In the genomic region with DNA sequence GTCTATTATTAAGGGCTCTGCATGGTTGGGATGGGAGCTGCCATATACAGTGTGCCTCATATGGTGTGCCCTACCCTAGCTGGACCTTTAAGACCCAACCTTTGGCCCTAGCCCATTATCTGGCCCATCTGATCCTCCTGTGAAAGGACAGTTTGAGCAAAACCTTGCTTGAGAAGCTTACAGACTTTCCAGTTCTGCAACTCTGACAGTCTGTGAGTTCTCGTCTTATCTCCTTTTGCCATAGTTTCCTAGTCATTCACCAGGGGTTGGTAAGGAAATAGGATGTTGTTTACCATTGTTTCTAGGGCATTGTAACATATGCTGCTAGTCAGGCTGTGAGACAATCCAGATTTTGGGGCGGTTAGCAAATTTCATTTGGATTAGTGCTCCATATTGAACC, we compare ENCODE assay signal across 20 cellular contexts. TPM values are rescaled to one million over a fixed set of nuclear protein-coding genes. Genes with fewer than 3 reads are reported as not detected.
DNase-seq lines count a peak whose midpoint lies in the region; ATAC-seq and TF ChIP-seq lines count a peak whose summit lies in the region.
"Had no signal": no experiment of that assay in that cellular context is flagged by ENCODE, and none has a peak within 500 bp of the region (broad histone marks: within the 10 kb centered on the region; RNA-seq: fewer than 3 reads in every experiment).

No MANE protein-coding gene starts in this region.

- H3K9me3 ChIP-seq in right atrium auricular region = peaks cover 0 to 13% of the 10 kb centered on the region in 2 donors
- no peaks in the 10 kb centered on the region for H3K9me3 ChIP-seq in left lung
- H3K9me3 ChIP-seq in upper lobe of right lung = no peaks in the 10 kb centered on the region
- H3K9me3 ChIP-seq: ascending aorta, esophagus muscularis mucosa had no signal

- H3K27me3 ChIP-seq in right atrium auricular region (no peaks in the 10 kb centered on the region), left lung (no peaks in the 10 kb centered on the region), upper lobe of right lung (no peaks in the 10 kb centered on the region), dorsolateral prefrontal cortex (no peaks in the 10 kb centered on the region)
- H3K27me3 ChIP-seq: ascending aorta, esophagus muscularis mucosa had no signal

- H3K27ac ChIP-seq in right atrium auricular region (peak overlapping the region; percentile 46 to 79), left lung (no peak overlapping the region), upper lobe of right lung (no peak overlapping the region), dorsolateral prefrontal cortex (peak overlapping the region in 6 of 59 donors; percentile 2 to 73 (median 41))
- H3K27ac ChIP-seq: ascending aorta, coronary artery, esophagus muscularis mucosa, RWPE1 had no signal

- DNase-seq in right atrium auricular region (ENCODE audit: low spot score) = no peak
- DNase-seq in left ventricle myocardium superior = no peak
- no peak for DNase-seq in left lung
- no peak for DNase-seq in upper lobe of right lung
- no peak for DNase-seq in hepatic stellate cell (ENCODE audit: low spot score)
- no peak for DNase-seq in dorsolateral prefrontal cortex
- no peak for DNase-seq in effector CD4-positive, alpha-beta T cell
- DNase-seq: activated CD4-positive, CD25-positive, alpha-beta regulatory T cell; activated CD8-positive, alpha-beta memory T cell treated with anti-CD3 and anti-CD28 coated beads for 24 hours; activated gamma-delta T cell; CD8-positive, alpha-beta memory T cell; head of caudate nucleus; MM.1S; NCI-H2029 treated with DMSO at 0.1 percent for 48 hours; NCI-H69 had no signal

- ATAC-seq in left ventricle myocardium superior = no peak
- peak; percentile 51 for ATAC-seq in left lung
- peak; percentile 64 for ATAC-seq in upper lobe of right lung

- H3K36me3 ChIP-seq in right atrium auricular region (no peaks in the 10 kb centered on the region), left lung (no peaks in the 10 kb centered on the region), upper lobe of right lung (no peaks in the 10 kb centered on the region)
- H3K36me3 ChIP-seq: ascending aorta, esophagus muscularis mucosa had no signal

- H3K4me3 ChIP-seq in right atrium auricular region (no peak overlapping the region), left lung (no peak overlapping the region), upper lobe of right lung (no peak overlapping the region), dorsolateral prefrontal cortex (no peak overlapping the region)
- H3K4me3 ChIP-seq: ascending aorta, coronary artery, esophagus muscularis mucosa had no signal

- peaks cover 58% of the 10 kb centered on the region for H3K4me1 Mint-ChIP-seq in brain

- no peak for TF ChIP-seq CTCF in right atrium auricular region (IDR thresholded peaks at IDR 0.05)
- no peak for TF ChIP-seq CTCF in brain (conservative IDR thresholded peaks at IDR 0.05)
- no peak for TF ChIP-seq CTCF in left lung (IDR thresholded peaks at IDR 0.05)
- no peak for TF ChIP-seq CTCF in upper lobe of right lung (IDR thresholded peaks at IDR 0.05)
- no peak for TF ChIP-seq CTCF in dorsolateral prefrontal cortex (IDR thresholded peaks at IDR 0.05 in 54 of 56, conservative IDR thresholded peaks at IDR 0.05 in 2 of 56; ENCODE audit: low read depth in 1 of 56, partially characterized antibody in 56 of 56)

- no peak overlapping the region for H3K4me3 Mint-ChIP-seq in brain
- H3K4me3 Mint-ChIP-seq: CD8-positive, alpha-beta memory T cell had no signal

- H3K9me3 Mint-ChIP-seq in brain = peaks cover 10 to 20% (median 17%) of the 10 kb centered on the region in 5 experiments
- H3K9me3 Mint-ChIP-seq: CD8-positive, alpha-beta memory T cell had no signal

- intact Hi-C loops in left ventricle myocardium superior (cut with micrococcal nuclease) = no loop called here
- intact Hi-C loops in left lung (cut with DNase I) = no loop called here
- intact Hi-C loops in upper lobe of right lung (cut with DNase I) = no loop called here
- intact Hi-C loops in dorsolateral prefrontal cortex (cut with DNase I) = no loop called here

- peaks cover 0 to 35% of the 10 kb centered on the region in 2 donors for H3K4me1 ChIP-seq in right atrium auricular region
- peaks cover 0 to 27% of the 10 kb centered on the region in 2 donors for H3K4me1 ChIP-seq in left lung
- peaks cover 23% of the 10 kb centered on the region for H3K4me1 ChIP-seq in upper lobe of right lung

- peak overlapping the region in 3 of 5 experiments; percentile 3 to 83 (median 19) for H3K27ac Mint-ChIP-seq in brain

- H3K36me3 Mint-ChIP-seq in brain = peaks cover 54% of the 10 kb centered on the region

- no peaks in the 10 kb centered on the region for H3K27me3 Mint-ChIP-seq in brain
- H3K27me3 Mint-ChIP-seq: CD8-positive, alpha-beta memory T cell had no signal

RNA-seq across cellular contexts. Expression of gene CTNNBL1, which starts 17.2 kb away (rescaled TPM):
- total RNA-seq in right atrium auricular region (10 to 100 TPM; 29.9 to 39.9 TPM), left ventricle myocardium superior (63.4 TPM), left lung (10 to 100 TPM; 36.0 to 45.1 TPM), upper lobe of right lung (52.8 TPM), dorsolateral prefrontal cortex (10 to 100 TPM; 24.9 to 52.4 (median 41.0) TPM)
- polyA plus RNA-seq in brain (ENCODE audit: insufficient read depth, low read depth, low replicate concordance) = 77.5 TPM

Comparison
In these comparisons a context has a peak if more than half of its experiments do, and no peak if none do; other contexts are left out.
1. H3K27ac ChIP-seq: peak in right atrium auricular region (2 of 2); none in left lung (0 of 2) and upper lobe of right lung (single experiment).